12 cellular contexts compared by ENCODE assay signal in genomic region chr1:19452221-19452663, GRCh38. TPM values are rescaled to one million over a fixed set of nuclear protein-coding genes. Genes with fewer than 3 reads are reported as not detected.
A peak's percentile ranks its signal among the peaks of the same experiment; 100 is the strongest.
DNase-seq lines count a peak whose midpoint lies in the region; ATAC-seq and TF ChIP-seq lines count a peak whose summit lies in the region.
"Had no signal": no experiment of that assay in that cellular context is flagged by ENCODE, and none has a peak within 500 bp of the region (broad histone marks: within the 10 kb centered on the region; RNA-seq: fewer than 3 reads in every experiment).

No MANE protein-coding gene starts in this region.

- WGBS in esophagus muscularis mucosa = 62% methylated on average over 12 of the region's 12 CpGs

- intact Hi-C loops in natural killer cell (cut with micrococcal nuclease) (no loop called here), esophagus muscularis mucosa (cut with DNase I) (no loop called here)

- no peak for ATAC-seq in natural killer cell
- ATAC-seq in natural killer cell treated with Interleukin-12 subunit alpha and Interleukin-12 subunit beta and Interleukin-15 and Interleukin-18, amount 100 ng/mL, for 72 hours = no peak
- ATAC-seq in naive thymus-derived CD8-positive, alpha-beta T cell = no peak

- peak overlapping the region; percentile 87 for H3K27ac Mint-ChIP-seq in natural killer cell
- H3K27ac Mint-ChIP-seq in natural killer cell treated with Interleukin-12 subunit alpha and Interleukin-12 subunit beta and Interleukin-15 and Interleukin-18, amount 100 ng/mL, for 72 hours = no peak overlapping the region
- H3K27ac Mint-ChIP-seq in naive thymus-derived CD8-positive, alpha-beta T cell = peak overlapping the region; percentile 63 to 91 (median 73)

- H3K27me3 Mint-ChIP-seq in natural killer cell (ENCODE audit: low read depth in 2 of 2) = no peaks in the 10 kb centered on the region
- H3K27me3 Mint-ChIP-seq in natural killer cell treated with Interleukin-12 subunit alpha and Interleukin-12 subunit beta and Interleukin-15 and Interleukin-18, amount 100 ng/mL, for 72 hours = no peaks in the 10 kb centered on the region
- H3K27me3 Mint-ChIP-seq in naive thymus-derived CD8-positive, alpha-beta T cell = no peaks in the 10 kb centered on the region

- H3K4me1 ChIP-seq in esophagus muscularis mucosa = peaks cover 95 to 100% (median 100%) of the 10 kb centered on the region in 4 donors

- DNase-seq in natural killer cell = no peak
- DNase-seq in natural killer cell treated with Interleukin-12 subunit alpha and Interleukin-12 subunit beta and Interleukin-15 and Interleukin-18, amount 100 ng/mL, for 72 hours (ENCODE audit: low spot score) = no peak
- DNase-seq in esophagus muscularis mucosa (ENCODE audit: extremely low spot score) = no peak
- DNase-seq in naive thymus-derived CD8-positive, alpha-beta T cell = no peak
- no peak for DNase-seq in NAMALWA (ENCODE audit: low spot score)
- DNase-seq in NCI-H446 (lab: John Stamatoyannopoulos, UW) = no peak
- no peak for DNase-seq in HT-29 (ENCODE audit: low spot score)
- no peak for DNase-seq in activated effector memory CD4-positive, alpha-beta T cell treated with Interleukin-2 at 50 U/mL for 16 hours
- DNase-seq: NCI-H1694 treated with DMSO at 0.1 percent for 48 hours, WERI-Rb-1 had no signal

- peaks cover 86 to 92% of the 10 kb centered on the region in 2 donors for H3K4me1 Mint-ChIP-seq in natural killer cell
- H3K4me1 Mint-ChIP-seq in natural killer cell treated with Interleukin-12 subunit alpha and Interleukin-12 subunit beta and Interleukin-15 and Interleukin-18, amount 100 ng/mL, for 72 hours (ENCODE audit: low read depth in 2 of 2) = peaks cover 77 to 83% of the 10 kb centered on the region in 2 donors
- peaks cover 67 to 96% (median 94%) of the 10 kb centered on the region in 4 donors for H3K4me1 Mint-ChIP-seq in naive thymus-derived CD8-positive, alpha-beta T cell

- no peaks in the 10 kb centered on the region for H3K36me3 ChIP-seq in esophagus muscularis mucosa

- H3K9me3 ChIP-seq in esophagus muscularis mucosa = no peaks in the 10 kb centered on the region
- H3K9me3 ChIP-seq: BLaER1, neutrophil had no signal

- TF ChIP-seq POLR2A in esophagus muscularis mucosa (IDR thresholded peaks at IDR 0.05; ENCODE audit: low read depth) = no peak

- TF ChIP-seq CTCF in natural killer cell (IDR thresholded peaks at IDR 0.05) (no peak), esophagus muscularis mucosa (IDR thresholded peaks at IDR 0.05) (no peak)

- no peak overlapping the region for H3K4me3 Mint-ChIP-seq in natural killer cell
- H3K4me3 Mint-ChIP-seq in natural killer cell treated with Interleukin-12 subunit alpha and Interleukin-12 subunit beta and Interleukin-15 and Interleukin-18, amount 100 ng/mL, for 72 hours = no peak overlapping the region
- peak overlapping the region in 6 of 10 donors; percentile 19 to 56 (median 34) for H3K4me3 Mint-ChIP-seq in naive thymus-derived CD8-positive, alpha-beta T cell

- TF ChIP-seq EP300 in esophagus muscularis mucosa (IDR thresholded peaks at IDR 0.05) = no peak

- peak overlapping the region in 1 of 4 donors; percentile 15 for H3K4me3 ChIP-seq in esophagus muscularis mucosa
- H3K4me3 ChIP-seq: BLaER1 had no signal

- no peaks in the 10 kb centered on the region for H3K27me3 ChIP-seq in esophagus muscularis mucosa
- H3K27me3 ChIP-seq: BLaER1, neutrophil had no signal

- POLR2A ChIA-PET in naive thymus-derived CD8-positive, alpha-beta T cell (lab: Charles Lee) = interaction anchor here (2.0 to 26.9 kb wide), 2 partner anchors 10 to 27 kb away, joined by 21 to 808 read pairs; partner anchors contain the start of gene CAPZB

- H3K9me3 Mint-ChIP-seq in natural killer cell = no peaks in the 10 kb centered on the region
- no peaks in the 10 kb centered on the region for H3K9me3 Mint-ChIP-seq in natural killer cell treated with Interleukin-12 subunit alpha and Interleukin-12 subunit beta and Interleukin-15 and Interleukin-18, amount 100 ng/mL, for 72 hours
- no peaks in the 10 kb centered on the region for H3K9me3 Mint-ChIP-seq in naive thymus-derived CD8-positive, alpha-beta T cell

- H3K27ac ChIP-seq in esophagus muscularis mucosa (replicated peaks in 1 of 4) = peak overlapping the region; percentile 88 to 97 (median 92)
- H3K27ac ChIP-seq: BLaER1, neutrophil, WERI-Rb-1 had no signal

- H3K36me3 Mint-ChIP-seq in natural killer cell = no peaks in the 10 kb centered on the region
- no peaks in the 10 kb centered on the region for H3K36me3 Mint-ChIP-seq in natural killer cell treated with Interleukin-12 subunit alpha and Interleukin-12 subunit beta and Interleukin-15 and Interleukin-18, amount 100 ng/mL, for 72 hours
- H3K36me3 Mint-ChIP-seq in naive thymus-derived CD8-positive, alpha-beta T cell = peaks cover 0 to 41% (median 0%) of the 10 kb centered on the region in 3 donors

RNA-seq across cellular contexts. Expression of gene CAPZB, which starts 33.1 kb away (rescaled TPM):
- total RNA-seq in natural killer cell (100 to 1,000 TPM; 369 to 393 (median 375) TPM), esophagus muscularis mucosa (100 to 1,000 TPM; 186 to 261 (median 203) TPM)
- 100 to 1,000 TPM; 270 to 359 TPM for total RNA-seq in natural killer cell treated with Interleukin-12 subunit alpha and Interleukin-12 subunit beta and Interleukin-15 and Interleukin-18, amount 100 ng/mL, for 72 hours
- total RNA-seq in naive thymus-derived CD8-positive, alpha-beta T cell = 100 to 1,000 TPM; 268 to 289 TPM
- polyA plus RNA-seq in naive thymus-derived CD8-positive, alpha-beta T cell = 100 to 1,000 TPM; 475 to 592 (median 562) TPM
- total RNA-seq in HT-29 (2014; rRNA removed; shearing (Covaris generic)) = 71.9 and 87.3 TPM in 2 replicates

Comparison
In these comparisons a context has a peak if more than half of its experiments do, and no peak if none do; other contexts are left out.
1. H3K27ac Mint-ChIP-seq: peak in natural killer cell (2 of 2) and naive thymus-derived CD8-positive, alpha-beta T cell (10 of 10); none in natural killer cell treated with Interleukin-12 subunit alpha and Interleukin-12 subunit beta and Interleukin-15 and Interleukin-18, amount 100 ng/mL, for 72 hours (0 of 2).
2. H3K4me3 Mint-ChIP-seq: peak in naive thymus-derived CD8-positive, alpha-beta T cell (6 of 10); none in natural killer cell (single experiment) and natural killer cell treated with Interleukin-12 subunit alpha and Interleukin-12 subunit beta and Interleukin-15 and Interleukin-18, amount 100 ng/mL, for 72 hours (single experiment).